In the genomic region with DNA sequence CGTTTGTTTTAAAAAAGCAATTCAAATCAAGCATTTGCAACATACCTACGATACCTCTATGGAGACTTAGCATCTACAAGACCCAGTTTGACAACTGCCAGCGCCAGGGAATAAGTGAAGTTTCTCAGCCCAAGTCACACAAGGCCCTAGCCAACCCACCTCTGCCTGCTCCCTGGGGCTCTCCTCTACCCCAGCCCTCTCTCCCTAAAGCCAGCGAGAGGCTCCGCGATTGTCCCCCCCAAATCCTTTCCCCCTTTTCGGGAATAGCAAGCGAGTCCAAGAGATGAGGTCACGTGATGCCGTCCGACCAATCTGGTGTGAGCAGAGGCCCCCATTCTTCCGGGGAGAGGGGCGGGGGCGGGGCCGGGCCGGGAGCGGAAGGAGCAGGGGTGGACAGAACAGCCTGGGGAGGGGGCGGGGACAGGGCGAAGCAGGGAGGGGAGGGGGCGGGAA, we compare ENCODE assay signal across 8 cellular contexts.
A peak's percentile ranks its signal among the peaks of the same experiment; 100 is the strongest.
DNase-seq lines count a peak whose midpoint lies in the region; ATAC-seq, FAIRE-seq and TF ChIP-seq lines count a peak whose summit lies in the region.

No MANE protein-coding gene starts in this region.

- ATAC-seq in GM21381 (IDR thresholded peaks at IDR 0.05; ENCODE audit: unreplicated experiment), result peak; percentile 80
- peak; percentile 84 for ATAC-seq in RWPE2 (ENCODE audit: low read depth)
- peak; percentile 82 for ATAC-seq in stimulated activated naive CD8-positive, alpha-beta T cell treated with anti-CD3 and anti-CD28 coated beads, Interleukin-15, amount 100 ng/mL, for 72 hours

- no peak overlapping the region for H3K27ac ChIP-seq in HUES6 (ENCODE audit: low read depth, low read length)
- no peak overlapping the region for H3K27ac ChIP-seq in RWPE2 (ENCODE audit: poor library complexity, severe bottlenecking)
- H3K27ac ChIP-seq in neural progenitor cell, result no peak overlapping the region

- no peaks in the 10 kb centered on the region for H3K27me3 Mint-ChIP-seq in neural progenitor cell (ENCODE audit: insufficient read depth, low read depth)
- H3K27me3 Mint-ChIP-seq in stimulated activated naive CD8-positive, alpha-beta T cell treated with anti-CD3 and anti-CD28 coated beads, Interleukin-15, amount 100 ng/mL, for 72 hours, result no peaks in the 10 kb centered on the region

- no peak for TF ChIP-seq CTCF in RWPE2 (IDR thresholded peaks at IDR 0.05; ENCODE audit: poor library complexity, severe bottlenecking)
- TF ChIP-seq CTCF in neural progenitor cell (IDR thresholded peaks at IDR 0.05), result no peak

- H3K4me3 Mint-ChIP-seq in neural progenitor cell, result peak overlapping the region; percentile 97
- H3K4me3 Mint-ChIP-seq in stimulated activated naive CD8-positive, alpha-beta T cell treated with anti-CD3 and anti-CD28 coated beads, Interleukin-15, amount 100 ng/mL, for 72 hours, result peak overlapping the region; percentile 95 to 99

- peak overlapping the region; percentile 93 for H3K4me3 ChIP-seq in HUES6 (ENCODE audit: low read depth, low read length)
- peak overlapping the region; percentile 54 for H3K4me3 ChIP-seq in RWPE2 (ENCODE audit: severe bottlenecking)
- peak overlapping the region; percentile 75 for H3K4me3 ChIP-seq in neural progenitor cell

- H4K20me1 ChIP-seq in neural progenitor cell (ENCODE audit: low read depth), result no peaks in the 10 kb centered on the region

- DNase-seq in COLO668 (lab: John Stamatoyannopoulos, UW; ENCODE audit: unreplicated experiment) (peak; percentile 3), RWPE2 (ENCODE audit: low spot score) (peak; percentile 88), activated gamma-delta T cell treated with Interleukin-2 at 50 U/mL for 16 hours (peak; percentile 87), frontal cortex (ENCODE audit: low spot score in 2 of 2) (peak; percentile 92), neural progenitor cell (ENCODE audit: low spot score) (peak; percentile 96)
- DNase-seq in stimulated activated naive CD8-positive, alpha-beta T cell treated with anti-CD3 and anti-CD28 coated beads, Interleukin-15, amount 100 ng/mL, for 72 hours, result peak; percentile 62 to 68

- no peaks in the 10 kb centered on the region for H3K79me2 ChIP-seq in neural progenitor cell (ENCODE audit: low read depth)

- H2AFZ ChIP-seq in neural progenitor cell (replicated peaks), result peak overlapping the region; percentile 94

- no peaks in the 10 kb centered on the region for H3K27me3 ChIP-seq in HUES6 (ENCODE audit: control insufficient read depth, insufficient read depth, low read length)
- H3K27me3 ChIP-seq in RWPE2 (ENCODE audit: insufficient read depth, poor library complexity, severe bottlenecking), result no peaks in the 10 kb centered on the region
- H3K27me3 ChIP-seq in neural progenitor cell, result no peaks in the 10 kb centered on the region

- H3K9me3 ChIP-seq in HUES6 (ENCODE audit: control insufficient read depth, insufficient read depth, low read depth, low read length) (no peaks in the 10 kb centered on the region), RWPE2 (ENCODE audit: severe bottlenecking) (no peaks in the 10 kb centered on the region), neural progenitor cell (ENCODE audit: low read depth) (no peaks in the 10 kb centered on the region)

- no peaks in the 10 kb centered on the region for H3K36me3 ChIP-seq in HUES6 (ENCODE audit: control insufficient read depth, insufficient read depth, low read length)
- no peaks in the 10 kb centered on the region for H3K36me3 ChIP-seq in RWPE2 (ENCODE audit: low read depth)
- no peaks in the 10 kb centered on the region for H3K36me3 ChIP-seq in neural progenitor cell

- peaks cover 7% of the 10 kb centered on the region for H3K4me1 Mint-ChIP-seq in neural progenitor cell
- H3K4me1 Mint-ChIP-seq in stimulated activated naive CD8-positive, alpha-beta T cell treated with anti-CD3 and anti-CD28 coated beads, Interleukin-15, amount 100 ng/mL, for 72 hours, result peaks cover 8% of the 10 kb centered on the region

- H3K4me1 ChIP-seq in HUES6 (ENCODE audit: control insufficient read depth, insufficient read depth, low read length), result no peaks in the 10 kb centered on the region
- peaks cover 3% of the 10 kb centered on the region for H3K4me1 ChIP-seq in RWPE2 (ENCODE audit: insufficient read depth, poor library complexity, severe bottlenecking)
- H3K4me1 ChIP-seq in neural progenitor cell, result no peaks in the 10 kb centered on the region

- H3K9ac ChIP-seq in HUES6 (ENCODE audit: low read length), result peak overlapping the region; percentile 74
- H3K9ac ChIP-seq in neural progenitor cell, result peak overlapping the region; percentile 15

- H3K9me3 Mint-ChIP-seq in neural progenitor cell, result no peaks in the 10 kb centered on the region
- peaks cover 0 to 5% of the 10 kb centered on the region in 2 donors for H3K9me3 Mint-ChIP-seq in stimulated activated naive CD8-positive, alpha-beta T cell treated with anti-CD3 and anti-CD28 coated beads, Interleukin-15, amount 100 ng/mL, for 72 hours

- peaks cover 8% of the 10 kb centered on the region for H3F3A ChIP-seq in neural progenitor cell (ENCODE audit: low read depth)

- H3K4me2 ChIP-seq in neural progenitor cell, result peak overlapping the region; percentile 83

- peak overlapping the region; percentile 95 for H3K27ac Mint-ChIP-seq in neural progenitor cell
- peak overlapping the region; percentile 87 to 96 for H3K27ac Mint-ChIP-seq in stimulated activated naive CD8-positive, alpha-beta T cell treated with anti-CD3 and anti-CD28 coated beads, Interleukin-15, amount 100 ng/mL, for 72 hours

- FAIRE-seq in frontal cortex (lab: Jason Lieb, UNC), result no peak

- no peaks in the 10 kb centered on the region for H3K36me3 Mint-ChIP-seq in neural progenitor cell

Comparison
In these comparisons a context has a peak if more than half of its experiments do, and no peak if none do; other contexts are left out.
1. DNase-seq: peak in every context shown above with its lines; median percentile 96 in neural progenitor cell; 92 in frontal cortex; 88 in RWPE2; 87 in activated gamma-delta T cell treated with Interleukin-2 at 50 U/mL for 16 hours; 65 in stimulated activated naive CD8-positive, alpha-beta T cell treated with anti-CD3 and anti-CD28 coated beads, Interleukin-15, amount 100 ng/mL, for 72 hours; 3 in COLO668.